ENCODE assay signal across 8 cellular contexts in genomic region chr12:94208433-94208921, GRCh38.
DNase-seq lines count a peak whose midpoint lies in the region; ATAC-seq and TF ChIP-seq lines count a peak whose summit lies in the region.

No MANE protein-coding gene starts in this region.

- H3K9me3 ChIP-seq in SU-DHL-6 (ENCODE audit: insufficient read depth, low read length) (no peaks in the 10 kb centered on the region), esophagus (ENCODE audit: control insufficient read depth in 2 of 2, insufficient read depth in 1 of 2, low read depth in 1 of 2, low read length in 1 of 2) (no peaks in the 10 kb centered on the region), sigmoid colon (no peaks in the 10 kb centered on the region), PC-9 (ENCODE audit: insufficient read depth, low read depth) (no peaks in the 10 kb centered on the region)

- H3K27ac ChIP-seq in SU-DHL-6 (ENCODE audit: low read depth, low read length) (peak overlapping the region; percentile 94), esophagus (ENCODE audit: low read depth in 2 of 2, low read length in 1 of 2) (peak overlapping the region; percentile 40 to 56), sigmoid colon (peak overlapping the region in 2 of 4 donors; percentile 26 to 61), PC-9 (no peak overlapping the region)

- H3K27me3 ChIP-seq in SU-DHL-6 (ENCODE audit: low read length) = no peaks in the 10 kb centered on the region
- no peaks in the 10 kb centered on the region for H3K27me3 ChIP-seq in esophagus (ENCODE audit: control insufficient read depth in 1 of 2, insufficient read depth in 2 of 2, low read length in 2 of 2)
- H3K27me3 ChIP-seq in sigmoid colon = no peaks in the 10 kb centered on the region
- no peaks in the 10 kb centered on the region for H3K27me3 ChIP-seq in PC-9 (ENCODE audit: insufficient read depth, low read depth)

- no peak for TF ChIP-seq EP300 in sigmoid colon (IDR thresholded peaks at IDR 0.05)

- no TSS peak for BruUV-seq in PC-9 (replicated peaks; lab: Mats Ljungman, UMichigan)

- POLR2A ChIA-PET in PC-9 (lab: Charles Lee; ENCODE audit: unreplicated experiment) = no interaction called here

- H2AFZ ChIP-seq in SU-DHL-6 (ENCODE audit: low read depth, low read length, severe bottlenecking) = peak overlapping the region; percentile 20
- H2AFZ ChIP-seq in PC-9 = no peak overlapping the region

- peak overlapping the region; percentile 58 for H3K9ac ChIP-seq in SU-DHL-6 (ENCODE audit: low read length)

- peak; percentile 35 for ATAC-seq in GM21825 (IDR thresholded peaks at IDR 0.05; ENCODE audit: unreplicated experiment)

- H3K4me1 ChIP-seq in esophagus (ENCODE audit: control insufficient read depth in 2 of 2, insufficient read depth in 2 of 2, low read length in 1 of 2) = no peaks in the 10 kb centered on the region
- peaks cover 0 to 5% (median 0%) of the 10 kb centered on the region in 4 donors for H3K4me1 ChIP-seq in sigmoid colon
- H3K4me1 ChIP-seq in PC-9 (replicated peaks; ENCODE audit: insufficient read depth) = no peaks in the 10 kb centered on the region

- in situ Hi-C loops in GM13976 (cut with MboI; ENCODE audit: low sequenced_read_pairs, unreplicated experiment) = no loop called here

- no peaks in the 10 kb centered on the region for H3K36me3 ChIP-seq in SU-DHL-6 (ENCODE audit: low read length)
- H3K36me3 ChIP-seq in esophagus (ENCODE audit: control insufficient read depth in 2 of 2, insufficient read depth in 2 of 2, low read length in 1 of 2) = no peaks in the 10 kb centered on the region
- no peaks in the 10 kb centered on the region for H3K36me3 ChIP-seq in sigmoid colon
- H3K36me3 ChIP-seq in PC-9 (ENCODE audit: low read depth) = no peaks in the 10 kb centered on the region

- DNase-seq in GM13976 (ENCODE audit: low spot score) = peak; percentile 52
- DNase-seq in stimulated activated CD8-positive, alpha-beta memory T cell treated with anti-CD3 and anti-CD28 coated beads, Interleukin-4, amount 100 ng/mL, for 24 hours (ENCODE audit: low read depth) = peak; percentile 11
- DNase-seq in sigmoid colon = no peak
- DNase-seq in PC-9 = no peak
- no peak for DNase-seq in A172 (ENCODE audit: low spot score)

- CTCF ChIA-PET in PC-9 (lab: Charles Lee) = no interaction called here

- TF ChIP-seq POLR2A in sigmoid colon (IDR thresholded peaks at IDR 0.05) = no peak

- H4K20me1 ChIP-seq in SU-DHL-6 (ENCODE audit: low read depth, low read length) = no peaks in the 10 kb centered on the region
- no peaks in the 10 kb centered on the region for H4K20me1 ChIP-seq in PC-9 (ENCODE audit: insufficient read depth)

- intact Hi-C loops in sigmoid colon (cut with DNase I) = no loop called here
- intact Hi-C loops in PC-9 (cut with micrococcal nuclease; ENCODE audit: unreplicated experiment) = no loop called here

- H3F3A ChIP-seq in SU-DHL-6 (ENCODE audit: insufficient read depth) (peaks cover 29% of the 10 kb centered on the region), PC-9 (ENCODE audit: insufficient read depth, low read depth) (no peaks in the 10 kb centered on the region)

- H3K79me2 ChIP-seq in SU-DHL-6 (ENCODE audit: insufficient read depth, low read length) = peaks cover 4% of the 10 kb centered on the region; the same call in 1 of the 2 replicates
- H3K79me2 ChIP-seq in PC-9 (ENCODE audit: low read depth) = no peaks in the 10 kb centered on the region

- H3K4me3 ChIP-seq in SU-DHL-6 (ENCODE audit: insufficient read depth, low read length, poor library complexity, severe bottlenecking) = peak overlapping the region; percentile 42
- H3K4me3 ChIP-seq in esophagus (ENCODE audit: low read depth in 1 of 2, low read length in 2 of 2) = no peak overlapping the region
- no peak overlapping the region for H3K4me3 ChIP-seq in sigmoid colon
- H3K4me3 ChIP-seq in PC-9 = no peak overlapping the region

- 77 to 78% methylated on average over 8 of the region's 8 CpGs for WGBS in esophagus, 2 donors
- WGBS in sigmoid colon, 2 donors = 84 to 88% methylated on average over 8 of the region's 8 CpGs

- no peak for TF ChIP-seq CTCF in GM13976 (IDR thresholded peaks at IDR 0.05; ENCODE audit: borderline replicate concordance, control extremely low read depth, extremely low read depth, insufficient read depth, missing control alignments)
- no peak for TF ChIP-seq CTCF in SU-DHL-6 (IDR thresholded peaks at IDR 0.05; ENCODE audit: insufficient read depth, low read length, poor library complexity, severe bottlenecking)
- no peak for TF ChIP-seq CTCF in sigmoid colon (IDR thresholded peaks at IDR 0.05)
- TF ChIP-seq CTCF in PC-9 (conservative IDR thresholded peaks at IDR 0.05) = no peak

- H3K4me2 ChIP-seq in SU-DHL-6 (ENCODE audit: low read depth, low read length, poor library complexity, severe bottlenecking) = peak overlapping the region; percentile 97
- H3K4me2 ChIP-seq in PC-9 = no peak overlapping the region

- H3K9me2 ChIP-seq in SU-DHL-6 (replicated peaks; ENCODE audit: insufficient read depth, low read length) (no peaks in the 10 kb centered on the region), PC-9 (ENCODE audit: insufficient read depth) (no peaks in the 10 kb centered on the region)

Comparison
In these comparisons a context has a peak if more than half of its experiments do, and no peak if none do; other contexts are left out.
1. DNase-seq: peak in GM13976 (single experiment) and stimulated activated CD8-positive, alpha-beta memory T cell treated with anti-CD3 and anti-CD28 coated beads, Interleukin-4, amount 100 ng/mL, for 24 hours (single experiment); none in sigmoid colon (single experiment), PC-9 (0 of 2) and A172 (single experiment).